Comparison of ENCODE assay signal across 1 cellular context in the genomic region with DNA sequence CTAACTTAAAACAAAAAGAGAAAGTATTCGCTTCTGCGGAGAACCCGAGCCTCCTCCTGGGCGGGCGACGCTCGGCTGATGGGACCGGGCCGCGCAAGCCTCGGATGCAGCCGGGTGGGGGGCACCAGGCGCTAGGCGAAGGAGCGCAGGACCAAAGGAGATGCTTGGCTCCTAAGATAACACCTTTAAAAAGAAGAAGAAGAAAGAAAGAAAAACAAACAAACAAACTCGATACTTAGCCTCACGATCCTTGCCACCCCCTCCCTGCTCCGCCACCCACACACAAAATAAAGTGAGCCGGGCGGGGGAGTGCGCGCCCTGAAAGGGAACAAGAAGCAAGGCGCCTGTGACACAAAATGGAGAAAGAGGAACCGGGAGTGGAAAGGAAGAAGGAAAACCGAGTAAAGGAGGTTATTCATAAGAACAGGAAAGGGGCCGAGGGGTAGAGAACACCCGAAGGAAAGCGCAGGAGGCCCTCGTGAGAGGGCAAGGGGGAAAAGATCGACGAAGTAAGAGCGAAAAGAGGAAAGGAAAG.
A peak's percentile ranks its signal among the peaks of the same experiment; 100 is the strongest.
TF ChIP-seq lines count a peak whose summit lies in the region.

No MANE protein-coding gene starts in this region.

TF ChIP-seq in HEK293, 187 proteins besides CTCF, POLR2A, EP300 and RAD21 (continued from another document):
- TF ChIP-seq, protein P1, sequence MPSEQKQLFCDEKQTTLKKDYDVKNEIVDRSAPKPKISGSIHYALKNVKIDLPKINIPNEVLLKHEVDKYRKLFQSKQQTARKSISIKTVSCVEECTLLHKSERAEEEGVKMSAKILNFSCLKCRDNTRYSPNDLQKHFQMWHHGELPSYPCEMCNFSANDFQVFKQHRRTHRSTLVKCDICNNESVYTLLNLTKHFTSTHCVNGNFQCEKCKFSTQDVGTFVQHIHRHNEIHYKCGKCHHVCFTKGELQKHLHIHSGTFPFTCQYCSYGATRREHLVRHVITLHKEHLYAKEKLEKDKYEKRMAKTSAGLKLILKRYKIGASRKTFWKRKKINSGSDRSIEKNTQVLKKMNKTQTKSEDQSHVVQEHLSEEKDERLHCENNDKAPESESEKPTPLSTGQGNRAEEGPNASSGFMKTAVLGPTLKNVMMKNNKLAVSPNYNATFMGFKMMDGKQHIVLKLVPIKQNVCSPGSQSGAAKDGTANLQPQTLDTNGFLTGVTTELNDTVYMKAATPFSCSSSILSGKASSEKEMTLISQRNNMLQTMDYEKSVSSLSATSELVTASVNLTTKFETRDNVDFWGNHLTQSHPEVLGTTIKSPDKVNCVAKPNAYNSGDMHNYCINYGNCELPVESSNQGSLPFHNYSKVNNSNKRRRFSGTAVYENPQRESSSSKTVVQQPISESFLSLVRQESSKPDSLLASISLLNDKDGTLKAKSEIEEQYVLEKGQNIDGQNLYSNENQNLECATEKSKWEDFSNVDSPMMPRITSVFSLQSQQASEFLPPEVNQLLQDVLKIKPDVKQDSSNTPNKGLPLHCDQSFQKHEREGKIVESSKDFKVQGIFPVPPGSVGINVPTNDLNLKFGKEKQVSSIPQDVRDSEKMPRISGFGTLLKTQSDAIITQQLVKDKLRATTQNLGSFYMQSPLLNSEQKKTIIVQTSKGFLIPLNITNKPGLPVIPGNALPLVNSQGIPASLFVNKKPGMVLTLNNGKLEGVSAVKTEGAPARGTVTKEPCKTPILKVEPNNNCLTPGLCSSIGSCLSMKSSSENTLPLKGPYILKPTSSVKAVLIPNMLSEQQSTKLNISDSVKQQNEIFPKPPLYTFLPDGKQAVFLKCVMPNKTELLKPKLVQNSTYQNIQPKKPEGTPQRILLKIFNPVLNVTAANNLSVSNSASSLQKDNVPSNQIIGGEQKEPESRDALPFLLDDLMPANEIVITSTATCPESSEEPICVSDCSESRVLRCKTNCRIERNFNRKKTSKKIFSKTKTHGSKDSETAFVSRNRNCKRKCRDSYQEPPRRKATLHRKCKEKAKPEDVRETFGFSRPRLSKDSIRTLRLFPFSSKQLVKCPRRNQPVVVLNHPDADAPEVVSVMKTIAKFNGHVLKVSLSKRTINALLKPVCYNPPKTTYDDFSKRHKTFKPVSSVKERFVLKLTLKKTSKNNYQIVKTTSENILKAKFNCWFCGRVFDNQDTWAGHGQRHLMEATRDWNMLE (tag by site-specific recombination; conservative IDR thresholded peaks at IDR 0.05; ENCODE audit: low read depth) = 0 out of 2 replicates have a peak, but pooled peaks have one; percentile 25
- TF ChIP-seq ZNF843 (tag by site-specific recombination; IDR thresholded peaks at IDR 0.05) (0 out of 2 replicates have a peak, but pooled peaks have one; percentile 55), PRDM1 (tag by site-specific recombination; IDR thresholded peaks at IDR 0.05) (peak; percentile 96), ZNF2 (tag by site-specific recombination; IDR thresholded peaks at IDR 0.05) (peak; percentile 70; the same call in 1 of the 2 replicates), ZNF791 (tag by site-specific recombination; IDR thresholded peaks at IDR 0.05) (no peak), ZNF777 (tag by site-specific recombination; IDR thresholded peaks at IDR 0.05; ENCODE audit: borderline replicate concordance) (no peak), ZBTB8A (tag by site-specific recombination; IDR thresholded peaks at IDR 0.05) (peak; percentile 88), ZXDB (tag by site-specific recombination; IDR thresholded peaks at IDR 0.05) (peak; percentile 69), ZNF132 (tag by site-specific recombination; IDR thresholded peaks at IDR 0.05; ENCODE audit: borderline replicate concordance) (no peak), BCL11B (tag by site-specific recombination; IDR thresholded peaks at IDR 0.05; ENCODE audit: low read depth) (no peak), ZNF394 (tag by site-specific recombination; IDR thresholded peaks at IDR 0.05; ENCODE audit: borderline replicate concordance) (peak; percentile 65; the same call in 1 of the 2 replicates), ZNF404 (tag by site-specific recombination; IDR thresholded peaks at IDR 0.05) (no peak), ZNF202 (tag by site-specific recombination; IDR thresholded peaks at IDR 0.05; ENCODE audit: borderline replicate concordance) (no peak), ZNF626 (tag by site-specific recombination; IDR thresholded peaks at IDR 0.05) (no peak), ZNF354C (tag by site-specific recombination; IDR thresholded peaks at IDR 0.05; ENCODE audit: borderline replicate concordance, low read depth) (no peak), HOXA7 (CRISPR knock-in tag; IDR thresholded peaks at IDR 0.05; ENCODE audit: borderline replicate concordance) (no peak), ZNF677 (tag by site-specific recombination; IDR thresholded peaks at IDR 0.05) (no peak), OVOL3 (tag by site-specific recombination; IDR thresholded peaks at IDR 0.05) (no peak)
- TF ChIP-seq, protein P2, sequence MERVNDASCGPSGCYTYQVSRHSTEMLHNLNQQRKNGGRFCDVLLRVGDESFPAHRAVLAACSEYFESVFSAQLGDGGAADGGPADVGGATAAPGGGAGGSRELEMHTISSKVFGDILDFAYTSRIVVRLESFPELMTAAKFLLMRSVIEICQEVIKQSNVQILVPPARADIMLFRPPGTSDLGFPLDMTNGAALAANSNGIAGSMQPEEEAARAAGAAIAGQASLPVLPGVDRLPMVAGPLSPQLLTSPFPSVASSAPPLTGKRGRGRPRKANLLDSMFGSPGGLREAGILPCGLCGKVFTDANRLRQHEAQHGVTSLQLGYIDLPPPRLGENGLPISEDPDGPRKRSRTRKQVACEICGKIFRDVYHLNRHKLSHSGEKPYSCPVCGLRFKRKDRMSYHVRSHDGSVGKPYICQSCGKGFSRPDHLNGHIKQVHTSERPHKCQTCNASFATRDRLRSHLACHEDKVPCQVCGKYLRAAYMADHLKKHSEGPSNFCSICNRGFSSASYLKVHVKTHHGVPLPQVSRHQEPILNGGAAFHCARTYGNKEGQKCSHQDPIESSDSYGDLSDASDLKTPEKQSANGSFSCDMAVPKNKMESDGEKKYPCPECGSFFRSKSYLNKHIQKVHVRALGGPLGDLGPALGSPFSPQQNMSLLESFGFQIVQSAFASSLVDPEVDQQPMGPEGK (tag by site-specific recombination; IDR thresholded peaks at IDR 0.05) = peak; percentile 93
- TF ChIP-seq, protein P3, sequence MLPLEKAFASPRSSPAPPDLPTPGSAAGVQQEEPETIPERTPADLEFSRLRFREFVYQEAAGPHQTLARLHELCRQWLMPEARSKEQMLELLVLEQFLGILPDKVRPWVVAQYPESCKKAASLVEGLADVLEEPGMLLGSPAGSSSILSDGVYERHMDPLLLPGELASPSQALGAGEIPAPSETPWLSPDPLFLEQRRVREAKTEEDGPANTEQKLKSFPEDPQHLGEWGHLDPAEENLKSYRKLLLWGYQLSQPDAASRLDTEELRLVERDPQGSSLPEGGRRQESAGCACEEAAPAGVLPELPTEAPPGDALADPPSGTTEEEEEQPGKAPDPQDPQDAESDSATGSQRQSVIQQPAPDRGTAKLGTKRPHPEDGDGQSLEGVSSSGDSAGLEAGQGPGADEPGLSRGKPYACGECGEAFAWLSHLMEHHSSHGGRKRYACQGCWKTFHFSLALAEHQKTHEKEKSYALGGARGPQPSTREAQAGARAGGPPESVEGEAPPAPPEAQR (tag by site-specific recombination; IDR thresholded peaks at IDR 0.05) = no peak
